In genomic region chr2:44939074-44940052, GRCh38 we compare ENCODE assay signal across 14 cellular contexts. TPM values are rescaled to one million over a fixed set of nuclear protein-coding genes. Genes with fewer than 3 reads are reported as not detected.
A peak's percentile ranks its signal among the peaks of the same experiment; 100 is the strongest.
DNase-seq lines count a peak whose midpoint lies in the region; ATAC-seq lines count a peak whose summit lies in the region.
"Had no signal": no experiment of that assay in that cellular context is flagged by ENCODE, and none has a peak within 500 bp of the region (broad histone marks: within the 10 kb centered on the region; RNA-seq: fewer than 3 reads in every experiment).

No MANE protein-coding gene starts in this region.

- H3K4me1 ChIP-seq in naive thymus-derived CD4-positive, alpha-beta T cell (ENCODE audit: control insufficient read depth in 2 of 2, insufficient read depth in 2 of 2, low read length in 2 of 2), result no peaks in the 10 kb centered on the region

- H3K27ac ChIP-seq in naive thymus-derived CD4-positive, alpha-beta T cell (ENCODE audit: low read depth, low read length), result no peak overlapping the region
- H3K27ac ChIP-seq: HL-60, skin epidermis had no signal

- H3K27ac Mint-ChIP-seq in stimulated activated naive CD8-positive, alpha-beta T cell treated with anti-CD3 and anti-CD28 coated beads, Interleukin-15, amount 100 ng/mL, for 72 hours, result no peak overlapping the region
- no peak overlapping the region for H3K27ac Mint-ChIP-seq in central memory CD8-positive, alpha-beta T cell (ENCODE audit: low read depth)
- H3K27ac Mint-ChIP-seq in naive thymus-derived CD4-positive, alpha-beta T cell, result no peak overlapping the region
- H3K27ac Mint-ChIP-seq: dendritic cell treated with granulocyte-macrophage colony-stimulating factor and Interleukin-4, amounts not matched to agents 40 ng/mL and 50 ng/mL, for 4 days had no signal

- peak overlapping the region; percentile 34 to 51 for H3K4me3 Mint-ChIP-seq in stimulated activated naive CD8-positive, alpha-beta T cell treated with anti-CD3 and anti-CD28 coated beads, Interleukin-15, amount 100 ng/mL, for 72 hours
- peak overlapping the region; percentile 23 for H3K4me3 Mint-ChIP-seq in central memory CD8-positive, alpha-beta T cell
- peak overlapping the region in 9 of 10 donors; percentile 7 to 90 (median 67) for H3K4me3 Mint-ChIP-seq in naive thymus-derived CD4-positive, alpha-beta T cell
- H3K4me3 Mint-ChIP-seq: dendritic cell treated with granulocyte-macrophage colony-stimulating factor and Interleukin-4, amounts not matched to agents 40 ng/mL and 50 ng/mL, for 4 days had no signal

- peaks cover 91% of the 10 kb centered on the region for H3K4me1 Mint-ChIP-seq in stimulated activated naive CD8-positive, alpha-beta T cell treated with anti-CD3 and anti-CD28 coated beads, Interleukin-15, amount 100 ng/mL, for 72 hours
- peaks cover 33% of the 10 kb centered on the region for H3K4me1 Mint-ChIP-seq in central memory CD8-positive, alpha-beta T cell
- H3K4me1 Mint-ChIP-seq in naive thymus-derived CD4-positive, alpha-beta T cell, result peaks cover 16 to 65% (median 43%) of the 10 kb centered on the region in 7 donors

- intact Hi-C loops in naive thymus-derived CD4-positive, alpha-beta T cell (cut with micrococcal nuclease), result loop anchor here in 1 of 2 donors (2.0 to 5.0 kb wide), 2 partner anchors 15 to 137 kb away; no protein-coding TSS in a partner anchor

- peaks cover 99% of the 10 kb centered on the region for H3K27me3 Mint-ChIP-seq in stimulated activated naive CD8-positive, alpha-beta T cell treated with anti-CD3 and anti-CD28 coated beads, Interleukin-15, amount 100 ng/mL, for 72 hours
- H3K27me3 Mint-ChIP-seq in central memory CD8-positive, alpha-beta T cell, result peaks cover 82% of the 10 kb centered on the region
- peaks cover 43 to 86% (median 70%) of the 10 kb centered on the region in 5 donors for H3K27me3 Mint-ChIP-seq in naive thymus-derived CD4-positive, alpha-beta T cell

- CTCF ChIA-PET in naive thymus-derived CD4-positive, alpha-beta T cell (lab: Charles Lee), result no interaction called here

- H3K9me3 ChIP-seq in naive thymus-derived CD4-positive, alpha-beta T cell (ENCODE audit: control insufficient read depth in 2 of 3, low read length in 3 of 3), result no peaks in the 10 kb centered on the region

- peaks cover 0 to 3% of the 10 kb centered on the region in 2 donors for H3K27me3 ChIP-seq in naive thymus-derived CD4-positive, alpha-beta T cell (ENCODE audit: control insufficient read depth in 2 of 2, insufficient read depth in 2 of 2, low read length in 2 of 2)

- H3K4me3 ChIP-seq in naive thymus-derived CD4-positive, alpha-beta T cell (ENCODE audit: low read length), result no peak overlapping the region
- H3K4me3 ChIP-seq: skin epidermis had no signal

- ATAC-seq in stimulated activated naive CD8-positive, alpha-beta T cell treated with anti-CD3 and anti-CD28 coated beads, Interleukin-15, amount 100 ng/mL, for 72 hours, result no peak
- no peak for ATAC-seq in stimulated activated naive CD8-positive, alpha-beta T cell treated with anti-CD3 and anti-CD28 coated beads, Interleukin-15, Interleukin-2, amounts not matched to agents 100 U/mL and 50 U/mL, for 24 hours
- no peak for ATAC-seq in central memory CD8-positive, alpha-beta T cell (replicated peaks; ENCODE audit: extremely low read depth, poor library complexity, severe bottlenecking)
- no peak for ATAC-seq in naive thymus-derived CD4-positive, alpha-beta T cell
- no peak for ATAC-seq in HG03571 (IDR thresholded peaks at IDR 0.05; ENCODE audit: unreplicated experiment)

- H3K9me3 Mint-ChIP-seq in stimulated activated naive CD8-positive, alpha-beta T cell treated with anti-CD3 and anti-CD28 coated beads, Interleukin-15, amount 100 ng/mL, for 72 hours, result no peaks in the 10 kb centered on the region
- H3K9me3 Mint-ChIP-seq in central memory CD8-positive, alpha-beta T cell, result no peaks in the 10 kb centered on the region
- H3K9me3 Mint-ChIP-seq in naive thymus-derived CD4-positive, alpha-beta T cell, result peaks cover 0 to 1% (median 0%) of the 10 kb centered on the region in 11 donors
- H3K9me3 Mint-ChIP-seq: dendritic cell treated with granulocyte-macrophage colony-stimulating factor and Interleukin-4, amounts not matched to agents 40 ng/mL and 50 ng/mL, for 4 days had no signal

- POLR2A ChIA-PET in naive thymus-derived CD4-positive, alpha-beta T cell (lab: Charles Lee), result no interaction called here

- no peaks in the 10 kb centered on the region for H3K36me3 Mint-ChIP-seq in central memory CD8-positive, alpha-beta T cell (ENCODE audit: insufficient read depth)
- H3K36me3 Mint-ChIP-seq in naive thymus-derived CD4-positive, alpha-beta T cell, result peaks cover 0 to 2% (median 0%) of the 10 kb centered on the region in 5 donors

- no peak for DNase-seq in stimulated activated naive CD8-positive, alpha-beta T cell treated with anti-CD3 and anti-CD28 coated beads, Interleukin-15, amount 100 ng/mL, for 72 hours
- no peak for DNase-seq in stimulated activated naive CD8-positive, alpha-beta T cell treated with anti-CD3 and anti-CD28 coated beads, Interleukin-15, Interleukin-2, amounts not matched to agents 100 U/mL and 50 U/mL, for 24 hours
- no peak for DNase-seq in central memory CD8-positive, alpha-beta T cell (ENCODE audit: low spot score in 2 of 2)
- no peak for DNase-seq in naive thymus-derived CD4-positive, alpha-beta T cell
- no peak for DNase-seq in NCI-H1105 (lab: John Stamatoyannopoulos, UW)
- no peak for DNase-seq in SK-N-DZ (ENCODE audit: low spot score)
- no peak for DNase-seq in stimulated activated CD4-positive, alpha-beta T cell treated with anti-CD3 and anti-CD28 coated beads, Interleukin-4, amount 100 ng/mL, for 1 hour
- DNase-seq: activated CD8-positive, alpha-beta memory T cell treated with anti-CD3 and anti-CD28 coated beads, Interleukin-2, amount 50 U/mL, for 4 hours; NCI-H2227 treated with DMSO at 0.1 percent for 48 hours; stimulated activated naive CD4-positive, alpha-beta T cell had no signal

- H3K36me3 ChIP-seq in naive thymus-derived CD4-positive, alpha-beta T cell (ENCODE audit: control insufficient read depth in 2 of 3, insufficient read depth in 3 of 3, low read length in 3 of 3), result no peaks in the 10 kb centered on the region

RNA-seq across cellular contexts. Expression of gene SIX3, which starts 2.1 kb away (rescaled TPM):
- total RNA-seq in naive thymus-derived CD4-positive, alpha-beta T cell, result not detected
- not detected for polyA plus RNA-seq in naive thymus-derived CD4-positive, alpha-beta T cell
- 5.8 and 6.5 TPM in 2 replicates for polyA plus RNA-seq in SK-N-DZ (2014; cell fraction: cytosol; rRNA removed)
- polyA plus RNA-seq in SK-N-DZ (2014; cell fraction: nucleus; rRNA removed), result 4.6 and 5.7 TPM in 2 replicates
